ENCODE assay signal across 21 cellular contexts in genomic region chr12:14994610-14995009, GRCh38. TPM values are rescaled to one million over a fixed set of nuclear protein-coding genes. Genes with fewer than 3 reads are reported as not detected.
DNase-seq lines count a peak whose midpoint lies in the region; ATAC-seq, FAIRE-seq and TF ChIP-seq lines count a peak whose summit lies in the region.
"Had no signal": no experiment of that assay in that cellular context is flagged by ENCODE, and none has a peak within 500 bp of the region (broad histone marks: within the 10 kb centered on the region; RNA-seq: fewer than 3 reads in every experiment).

No MANE protein-coding gene starts in this region.

- peak; percentile 8 for FAIRE-seq in endothelial cell of umbilical vein (lab: Jason Lieb, UNC)
- FAIRE-seq: colon, keratinocyte had no signal

- TF ChIP-seq CTCF in OCI-LY1 (IDR thresholded peaks at IDR 0.05; ENCODE audit: low read length) (no peak), endothelial cell of umbilical vein (IDR thresholded peaks at IDR 0.05; ENCODE audit: extremely low read depth in 1 of 2, insufficient read depth in 1 of 2, low read depth in 1 of 2, low read length in 2 of 2) (no peak), smooth muscle cell (IDR thresholded peaks at IDR 0.05; ENCODE audit: borderline replicate concordance, insufficient read depth, poor library complexity, severe bottlenecking) (no peak)

- peak overlapping the region; percentile 52 for H3K27ac Mint-ChIP-seq in activated CD8-positive, alpha-beta memory T cell treated with anti-CD3 and anti-CD28 coated beads, Interleukin-2, amount 10 ng/mL, durations not matched to agents 7 days and 5 days
- H3K27ac Mint-ChIP-seq: H9 had no signal

- H2AFZ ChIP-seq in OCI-LY1 (ENCODE audit: low read length) (peak overlapping the region; percentile 66; the same call in 1 of the 2 replicates), endothelial cell of umbilical vein (ENCODE audit: low read depth, low read length) (no peak overlapping the region), smooth muscle cell (ENCODE audit: low read depth) (no peak overlapping the region)
- H2AFZ ChIP-seq: hepatocyte had no signal

- WGBS in smooth muscle cell (ENCODE audit: low lambda C conversion rate), result 70% methylated on average over 3 of the region's 3 CpGs

- H3K9me3 Mint-ChIP-seq in activated CD8-positive, alpha-beta memory T cell treated with anti-CD3 and anti-CD28 coated beads, Interleukin-2, amount 10 ng/mL, durations not matched to agents 7 days and 5 days (ENCODE audit: low read depth), result no peaks in the 10 kb centered on the region

- H3K4me3 ChIP-seq in OCI-LY1 (ENCODE audit: low read depth, low read length, poor library complexity, severe bottlenecking) (no peak overlapping the region), endothelial cell of umbilical vein (replicated peaks in 1 of 3; ENCODE audit: insufficient read depth in 1 of 3, low read depth in 1 of 3, low read length in 3 of 3) (no peak overlapping the region), smooth muscle cell (no peak overlapping the region), MG63 (no peak overlapping the region)
- H3K4me3 ChIP-seq: hepatocyte, prostate gland, transverse colon had no signal

- no peak for TF ChIP-seq POLR2A in endothelial cell of umbilical vein (IDR thresholded peaks at IDR 0.05; ENCODE audit: low read depth, low read length)

- H3K27ac ChIP-seq in OCI-LY1 (ENCODE audit: low read depth, low read length, poor library complexity, severe bottlenecking) (no peak overlapping the region), endothelial cell of umbilical vein (ENCODE audit: insufficient read depth, low read depth, low read length) (no peak overlapping the region), smooth muscle cell (ENCODE audit: low read depth) (peak overlapping the region; percentile 65)
- H3K27ac ChIP-seq: hepatocyte had no signal

- H3K36me3 Mint-ChIP-seq in activated CD8-positive, alpha-beta memory T cell treated with anti-CD3 and anti-CD28 coated beads, Interleukin-2, amount 10 ng/mL, durations not matched to agents 7 days and 5 days, result peaks cover 3% of the 10 kb centered on the region

- no peak for ATAC-seq in activated CD8-positive, alpha-beta memory T cell treated with anti-CD3 and anti-CD28 coated beads, Interleukin-2, amount 10 ng/mL, durations not matched to agents 7 days and 5 days

- no peak overlapping the region for H3K4me3 Mint-ChIP-seq in activated CD8-positive, alpha-beta memory T cell treated with anti-CD3 and anti-CD28 coated beads, Interleukin-2, amount 10 ng/mL, durations not matched to agents 7 days and 5 days
- H3K4me3 Mint-ChIP-seq: H9 had no signal

- H3K36me3 ChIP-seq in OCI-LY1 (ENCODE audit: insufficient read depth, low read length) (no peaks in the 10 kb centered on the region), endothelial cell of umbilical vein (ENCODE audit: control insufficient read depth in 2 of 2, extremely low read depth in 1 of 2, insufficient read depth in 2 of 2, low read length in 2 of 2) (no peaks in the 10 kb centered on the region), smooth muscle cell (ENCODE audit: low read depth) (no peaks in the 10 kb centered on the region), MG63 (no peaks in the 10 kb centered on the region)
- H3K36me3 ChIP-seq: prostate gland, transverse colon had no signal

- no TSS peak for BruUV-seq in endothelial cell of umbilical vein (replicated peaks; lab: Mats Ljungman, UMichigan)

- no peaks in the 10 kb centered on the region for H4K20me1 ChIP-seq in OCI-LY1 (ENCODE audit: insufficient read depth, low read length)
- H4K20me1 ChIP-seq in endothelial cell of umbilical vein (replicated peaks; ENCODE audit: control insufficient read depth, extremely low read depth, insufficient read depth, low read length), result no peaks in the 10 kb centered on the region
- H4K20me1 ChIP-seq in smooth muscle cell (ENCODE audit: low read depth), result no peaks in the 10 kb centered on the region

- no peaks in the 10 kb centered on the region for H3K79me2 ChIP-seq in OCI-LY1 (ENCODE audit: insufficient read depth, low read length)
- no peaks in the 10 kb centered on the region for H3K79me2 ChIP-seq in endothelial cell of umbilical vein (ENCODE audit: control insufficient read depth, insufficient read depth, low read length)
- H3K79me2 ChIP-seq in smooth muscle cell (ENCODE audit: low read depth), result no peaks in the 10 kb centered on the region
- H3K79me2 ChIP-seq: hepatocyte had no signal

- H3K9me3 ChIP-seq in OCI-LY1 (ENCODE audit: low read length) (no peaks in the 10 kb centered on the region), endothelial cell of umbilical vein (replicated peaks; ENCODE audit: control insufficient read depth, insufficient read depth, low read length) (no peaks in the 10 kb centered on the region), smooth muscle cell (replicated peaks; ENCODE audit: low read depth) (no peaks in the 10 kb centered on the region), MG63 (0 out of 2 replicates have a peak, but pooled peaks cover 5% of the 10 kb centered on the region)
- H3K9me3 ChIP-seq: prostate gland, transverse colon had no signal

- dilution Hi-C loops in endothelial cell of umbilical vein (cut with MboI; ENCODE audit: extremely low pct_ligation_motif_present, low sequenced_read_pairs), result no loop called here

- peaks cover 20% of the 10 kb centered on the region for H3K4me1 Mint-ChIP-seq in activated CD8-positive, alpha-beta memory T cell treated with anti-CD3 and anti-CD28 coated beads, Interleukin-2, amount 10 ng/mL, durations not matched to agents 7 days and 5 days
- H3K4me1 Mint-ChIP-seq: H9 had no signal

- no peaks in the 10 kb centered on the region for H3F3A ChIP-seq in OCI-LY1 (ENCODE audit: insufficient read depth, low read length)
- no peaks in the 10 kb centered on the region for H3F3A ChIP-seq in smooth muscle cell (ENCODE audit: low read depth)

- H3K4me2 ChIP-seq in OCI-LY1 (ENCODE audit: low read length), result no peak overlapping the region
- no peak overlapping the region for H3K4me2 ChIP-seq in endothelial cell of umbilical vein (ENCODE audit: insufficient read depth, low read length)
- H3K4me2 ChIP-seq in smooth muscle cell, result peak overlapping the region; percentile 42
- H3K4me2 ChIP-seq: hepatocyte had no signal

- no peak overlapping the region for H3K9ac ChIP-seq in OCI-LY1 (ENCODE audit: low read length)
- no peak overlapping the region for H3K9ac ChIP-seq in endothelial cell of umbilical vein (replicated peaks; ENCODE audit: extremely low read depth, insufficient read depth, low read length)
- no peak overlapping the region for H3K9ac ChIP-seq in smooth muscle cell (ENCODE audit: low read depth)

- no peak for DNase-seq in activated CD8-positive, alpha-beta memory T cell treated with anti-CD3 and anti-CD28 coated beads, Interleukin-2, amount 10 ng/mL, durations not matched to agents 7 days and 5 days
- DNase-seq in activated CD8-positive, alpha-beta memory T cell treated with anti-CD3 and anti-CD28 coated beads, Interleukin-2, amount 50 U/mL, for 4 hours, result no peak
- DNase-seq in endothelial cell of umbilical vein (ENCODE audit: low read depth, low spot score) (no peak), smooth muscle cell (lab: John Stamatoyannopoulos, UW; ENCODE audit: unreplicated experiment) (no peak), HT-29 (ENCODE audit: low spot score) (no peak), MG63 (no peak), NCI-H2171 treated with DMSO at 0.1 percent for 48 hours (lab: John Stamatoyannopoulos, UW) (no peak)
- DNase-seq: H9; NCI-H1048; NCI-H2081; NCI-H524; SHP77 treated with DMSO at 0.1 percent for 48 hours; stimulated activated CD4-positive, alpha-beta T cell treated with anti-CD3 and anti-CD28 coated beads, Interleukin-12 subunit alpha, Interleukin-12 subunit beta, amount 100 ng/mL, for 4 hours; transverse colon had no signal

- POLR2A ChIA-PET in endothelial cell of umbilical vein (lab: Charles Lee), result no interaction called here

- H3K27me3 Mint-ChIP-seq in activated CD8-positive, alpha-beta memory T cell treated with anti-CD3 and anti-CD28 coated beads, Interleukin-2, amount 10 ng/mL, durations not matched to agents 7 days and 5 days, result peaks cover 12% of the 10 kb centered on the region

- CTCF ChIA-PET in activated CD8-positive, alpha-beta memory T cell treated with anti-CD3 and anti-CD28 coated beads, Interleukin-2, amount 10 ng/mL, durations not matched to agents 7 days and 5 days (lab: Charles Lee), result interaction anchor here (0.9 to 3.4 kb wide), 14 partner anchors 10 to 361 kb away, joined by 3 to 62 read pairs (median 4); partner anchors contain the start of genes ART4 and ERP27
- CTCF ChIA-PET in endothelial cell of umbilical vein (lab: Charles Lee), result interaction anchor here (0.9 to 5.4 kb wide), 13 partner anchors 17 to 756 kb away, joined by 3 to 147 read pairs (median 8); partner anchors contain the start of genes ART4, RERG and SMCO3

- no peaks in the 10 kb centered on the region for H3K9me2 ChIP-seq in OCI-LY1 (ENCODE audit: low read depth, low read length)

- H3K9me1 ChIP-seq in endothelial cell of umbilical vein (replicated peaks; ENCODE audit: control insufficient read depth, extremely low read depth, insufficient read depth, low read length), result no peaks in the 10 kb centered on the region

- H3K4me1 ChIP-seq in OCI-LY1 (ENCODE audit: insufficient read depth, low read length, severe bottlenecking), result peaks cover 26% of the 10 kb centered on the region
- H3K4me1 ChIP-seq in endothelial cell of umbilical vein (ENCODE audit: control insufficient read depth, extremely low read depth, insufficient read depth, low read length), result no peaks in the 10 kb centered on the region
- H3K4me1 ChIP-seq in smooth muscle cell (ENCODE audit: low read depth), result no peaks in the 10 kb centered on the region
- H3K4me1 ChIP-seq: prostate gland had no signal

- H3K27me3 ChIP-seq in OCI-LY1 (ENCODE audit: insufficient read depth, low read length) (no peaks in the 10 kb centered on the region), endothelial cell of umbilical vein (ENCODE audit: control insufficient read depth in 2 of 2, insufficient read depth in 2 of 2, low read length in 2 of 2) (peaks cover 0 to 1% of the 10 kb centered on the region in 2 experiments), smooth muscle cell (ENCODE audit: low read depth) (no peaks in the 10 kb centered on the region), MG63 (no peaks in the 10 kb centered on the region)
- H3K27me3 ChIP-seq: hepatocyte, transverse colon had no signal

- intact Hi-C loops in endothelial cell of umbilical vein (cut with micrococcal nuclease), result loop anchor here (1.0 to 5.0 kb wide), 7 partner anchors 34 to 362 kb away; partner anchors contain the start of gene ARHGDIB

RNA-seq across cellular contexts. Expression of gene PDE6H, which starts 21.8 kb away (rescaled TPM):
- not detected for total RNA-seq in activated CD8-positive, alpha-beta memory T cell treated with anti-CD3 and anti-CD28 coated beads, Interleukin-2, amount 10 ng/mL, durations not matched to agents 7 days and 5 days
- total RNA-seq in endothelial cell of umbilical vein (not detected in 2 replicates), smooth muscle cell (not detected in 2 replicates)
- polyA plus RNA-seq in endothelial cell of umbilical vein (not detected in 2 replicates), smooth muscle cell (not detected in 2 replicates)
- not detected in 2 replicates for polyA plus RNA-seq in endothelial cell of umbilical vein (2011; cell fraction: cytosol; rRNA removed)
- polyA plus RNA-seq in endothelial cell of umbilical vein (2011; cell fraction: nucleus; rRNA removed), result not detected in 2 replicates
- polyA plus RNA-seq in endothelial cell of umbilical vein (2012), result not detected in 2 replicates
- not detected in 2 replicates for polyA minus RNA-seq in endothelial cell of umbilical vein
- polyA minus RNA-seq in endothelial cell of umbilical vein (2011; cell fraction: cytosol; rRNA and poly(A)+ RNA removed), result not detected
- polyA minus RNA-seq in endothelial cell of umbilical vein (2011; cell fraction: nucleus; rRNA and poly(A)+ RNA removed), result not detected in 2 replicates
- total RNA-seq in HT-29 (2014; rRNA removed; shearing (Covaris generic)), result not detected in 2 replicates
- not detected in 2 replicates for total RNA-seq in MG63 (2014; rRNA removed; shearing (Covaris generic); ENCODE audit: low replicate concordance)
- total RNA-seq: H9; hepatocyte; prostate gland; T-helper 2 cell treated with Interferon-gamma antibody and Interleukin-4, amounts not matched to agents 100 ng/mL and 5 ng/mL, for 36 hours; transverse colon had no signal
- polyA plus RNA-seq: hepatocyte, keratinocyte, neural cell had no signal

RNA-seq across cellular contexts. Expression of gene ARHGDIB, which starts 33.2 kb away (rescaled TPM):
- 1,000 to 10,000 TPM; 1,208 to 1,284 TPM for total RNA-seq in activated CD8-positive, alpha-beta memory T cell treated with anti-CD3 and anti-CD28 coated beads, Interleukin-2, amount 10 ng/mL, durations not matched to agents 7 days and 5 days
- total RNA-seq in endothelial cell of umbilical vein (483 and 550 TPM in 2 replicates), smooth muscle cell (31.5 and 36.4 TPM in 2 replicates)
- polyA plus RNA-seq in endothelial cell of umbilical vein (1,200 and 1,245 TPM in 2 replicates), smooth muscle cell (35.8 and 39.2 TPM in 2 replicates)
- 1,171 and 1,649 TPM in 2 replicates for polyA plus RNA-seq in endothelial cell of umbilical vein (2011; cell fraction: cytosol; rRNA removed)
- polyA plus RNA-seq in endothelial cell of umbilical vein (2011; cell fraction: nucleus; rRNA removed), result 559 and 560 TPM in 2 replicates
- 796 and 1,005 TPM in 2 replicates for polyA plus RNA-seq in endothelial cell of umbilical vein (2012)
- polyA minus RNA-seq in endothelial cell of umbilical vein, result 805 and 875 TPM in 2 replicates
- not detected for polyA minus RNA-seq in endothelial cell of umbilical vein (2011; cell fraction: cytosol; rRNA and poly(A)+ RNA removed)
- 185 and 242 TPM in 2 replicates for polyA minus RNA-seq in endothelial cell of umbilical vein (2011; cell fraction: nucleus; rRNA and poly(A)+ RNA removed)
- 42.2 and 46.1 TPM in 2 replicates for total RNA-seq in HT-29 (2014; rRNA removed; shearing (Covaris generic))
- 4.3 and 9.8 TPM in 2 replicates for total RNA-seq in MG63 (2014; rRNA removed; shearing (Covaris generic); ENCODE audit: low replicate concordance)

RNA-seq across cellular contexts. Expression of gene ERP27, which starts 56.3 kb away (rescaled TPM):
- total RNA-seq in activated CD8-positive, alpha-beta memory T cell treated with anti-CD3 and anti-CD28 coated beads, Interleukin-2, amount 10 ng/mL, durations not matched to agents 7 days and 5 days, result 1 to 10 TPM; 5.4 to 7.7 TPM
- 0.88 and 1.4 TPM in 2 replicates for total RNA-seq in endothelial cell of umbilical vein
- 0.67 and 0.70 TPM in 2 replicates for polyA plus RNA-seq in endothelial cell of umbilical vein
- 0.75 and 0.98 TPM in 2 replicates for polyA plus RNA-seq in endothelial cell of umbilical vein (2011; cell fraction: cytosol; rRNA removed)
- 2.5 and 3.4 TPM in 2 replicates for polyA plus RNA-seq in endothelial cell of umbilical vein (2011; cell fraction: nucleus; rRNA removed)
- 0.62 and 0.68 TPM in 2 replicates for polyA plus RNA-seq in endothelial cell of umbilical vein (2012)
- 1.9 and 2.9 TPM in 2 replicates for polyA minus RNA-seq in endothelial cell of umbilical vein
- polyA minus RNA-seq in endothelial cell of umbilical vein (2011; cell fraction: cytosol; rRNA and poly(A)+ RNA removed), result not detected
- polyA minus RNA-seq in endothelial cell of umbilical vein (2011; cell fraction: nucleus; rRNA and poly(A)+ RNA removed), result 6.1 and 8.8 TPM in 2 replicates
- 3.9 and 7.8 TPM in 2 replicates for total RNA-seq in smooth muscle cell
- polyA plus RNA-seq in smooth muscle cell, result 2.7 and 12.3 TPM in 2 replicates
- total RNA-seq in HT-29 (2014; rRNA removed; shearing (Covaris generic)), result 0.28 and 0.37 TPM in 2 replicates
- total RNA-seq in MG63 (2014; rRNA removed; shearing (Covaris generic); ENCODE audit: low replicate concordance), result not detected in 2 replicates
- total RNA-seq: H9 had no signal
- polyA plus RNA-seq: neural cell had no signal

Comparison
In these comparisons a context has a peak if more than half of its experiments do, and no peak if none do; other contexts are left out.
1. RNA of gene ARHGDIB, which starts 33.2 kb away (total RNA-seq): 1,208 to 1,284 TPM in activated CD8-positive, alpha-beta memory T cell treated with anti-CD3 and anti-CD28 coated beads, Interleukin-2, amount 10 ng/mL, durations not matched to agents 7 days and 5 days and 483 to 550 TPM in endothelial cell of umbilical vein; 42.2 to 46.1 TPM in HT-29, 31.5 to 36.4 TPM in smooth muscle cell and 4.3 to 9.8 TPM in MG63; every median in the first group is over 10 times any median in the second.